1 cellular context compared by ENCODE assay signal in the genomic region with DNA sequence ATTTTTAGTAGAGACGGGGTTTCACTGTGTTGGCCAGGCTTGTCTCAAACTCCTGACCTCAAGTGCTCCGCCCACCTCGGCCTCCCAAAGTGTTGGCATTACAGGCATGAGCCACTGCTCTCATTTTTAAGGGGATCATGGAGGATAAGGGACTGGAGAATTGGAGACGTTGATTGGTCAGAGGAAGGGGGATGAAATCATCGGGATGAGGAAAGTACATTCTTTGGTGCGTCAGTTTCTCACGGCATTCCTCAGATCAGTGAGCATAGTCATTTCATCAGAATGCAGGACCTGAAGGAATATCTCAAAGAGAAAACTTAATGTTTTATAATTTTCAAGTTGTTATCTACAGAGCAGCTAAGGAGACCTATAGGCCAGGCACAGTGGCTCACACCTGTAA.
TF ChIP-seq lines count a peak whose summit lies in the region.

No MANE protein-coding gene starts in this region.

TF ChIP-seq in HepG2, 621 proteins besides CTCF, POLR2A, EP300 and RAD21:
- TF ChIP-seq NR2F1 (CRISPR knock-in tag; IDR thresholded peaks at IDR 0.05) (no peak), REXO4 (CRISPR knock-in tag; IDR thresholded peaks at IDR 0.05; ENCODE audit: borderline replicate concordance) (no peak)
TF ChIP-seq in HepG2: peak in this region for 0.
